Comparison of ENCODE assay signal across 9 cellular contexts in genomic region chr2:46444732-46445131, GRCh38. TPM values are rescaled to one million over a fixed set of nuclear protein-coding genes. Genes with fewer than 3 reads are reported as not detected.
"Had no signal": no experiment of that assay in that cellular context is flagged by ENCODE, and none has a peak within 500 bp of the region (broad histone marks: within the 10 kb centered on the region; RNA-seq: fewer than 3 reads in every experiment).

No MANE protein-coding gene starts in this region.

- DNase-seq: GDM1, GF-D8 had no signal

- FAIRE-seq: G401.6, GM12878, GM12891, GM12892, GM18507, GM19239 had no signal

- H3K4me3 ChIP-seq: GM12878 had no signal

- ATAC-seq: GM12878 had no signal

RNA-seq across cellular contexts. Expression of gene TMEM247, which starts 34.6 kb away (rescaled TPM):
- total RNA-seq: G401, GM12878 had no signal
- polyA plus RNA-seq: GM12878 had no signal
